8 cellular contexts compared by ENCODE assay signal in the genomic region with DNA sequence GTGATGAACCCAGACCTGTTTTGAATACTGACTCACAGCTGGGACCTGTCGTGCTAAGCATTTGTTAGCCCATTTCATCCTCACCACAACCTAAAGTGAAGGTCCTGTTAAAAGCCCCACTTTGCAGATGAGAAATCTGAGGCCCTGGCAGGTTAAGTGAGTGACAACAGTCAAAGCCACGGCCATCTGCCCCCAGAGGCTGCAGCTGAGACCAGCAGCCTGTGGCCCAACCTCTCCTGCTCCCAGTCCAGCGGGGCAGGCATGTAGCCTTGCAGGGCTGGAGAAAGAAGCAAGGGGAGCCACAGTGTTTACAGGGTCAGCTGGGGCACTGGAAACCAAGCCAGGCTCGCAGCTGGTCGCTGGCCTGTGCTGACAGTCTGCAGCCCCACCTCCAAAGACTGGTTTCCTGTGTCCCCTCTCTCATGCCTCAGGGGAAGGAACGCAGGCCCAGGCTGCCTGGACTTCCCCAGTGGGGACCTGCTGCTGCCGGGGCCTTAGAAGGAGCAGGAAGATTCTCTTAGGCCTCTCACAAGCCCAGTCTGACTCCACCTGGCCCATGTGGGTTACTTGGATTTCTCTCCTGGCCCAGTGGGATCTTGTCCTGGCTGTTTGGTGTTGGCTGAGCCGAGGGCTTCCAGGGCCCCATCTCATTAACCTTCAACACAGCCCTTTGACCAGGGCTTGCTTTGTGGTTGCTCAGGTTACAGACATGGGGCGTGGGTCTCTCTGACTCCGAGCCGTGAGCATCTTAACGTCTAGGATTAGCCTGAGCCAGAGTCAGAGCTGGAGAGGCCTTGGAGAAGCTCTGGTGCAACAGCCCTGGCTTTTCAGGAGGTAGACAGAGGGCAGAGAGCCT. TPM values are rescaled to one million over a fixed set of nuclear protein-coding genes. Genes with fewer than 3 reads are reported as not detected.
DNase-seq lines count a peak whose midpoint lies in the region; ATAC-seq, FAIRE-seq and TF ChIP-seq lines count a peak whose summit lies in the region.

No MANE protein-coding gene starts in this region.

- SMC1A ChIA-PET in GM12878 (lab: Charles Lee; ENCODE audit: uncharacterized antibody, unreplicated experiment), result interaction anchor here (0.6 to 13.6 kb wide), 13 partner anchors 9 to 438 kb away, joined by 3 to 351 read pairs (median 9); a partner anchor contains a TSS

- in situ Hi-C loops in GM12878 (cut with MboI), result no loop called here

- FAIRE-seq in GM12878 (lab: Jason Lieb, UNC), result no peak

- ATAC-seq in CD4-positive, CD25-positive, alpha-beta regulatory T cell (ENCODE audit: low read depth in 2 of 2), result peak; percentile 12
- ATAC-seq in GM19395 (IDR thresholded peaks at IDR 0.05; ENCODE audit: unreplicated experiment), result peak; percentile 40
- peak; percentile 63 for ATAC-seq in GM12878

- H2AFZ ChIP-seq in GM12878 (ENCODE audit: control insufficient read depth, low read depth, low read length), result no peak overlapping the region

- peak overlapping the region; percentile 91 for H3K9ac ChIP-seq in GM12878 (ENCODE audit: control insufficient read depth, insufficient read depth, low read length)

- peak in 1 of 3 donors; percentile 55 for DNase-seq in CD4-positive, CD25-positive, alpha-beta regulatory T cell
- DNase-seq in NAMALWA (ENCODE audit: low spot score) (peak; percentile 74), GM12878 (ENCODE audit: low read depth, low spot score) (no peak), medulla oblongata (ENCODE audit: extremely low spot score) (peak; percentile 46), ureter (ENCODE audit: low spot score) (peak; percentile 48), NCI-H1105 treated with DMSO at 0.1 percent for 48 hours (lab: John Stamatoyannopoulos, UW) (no peak), RWPE1 (ENCODE audit: low spot score) (no peak)

- 0 out of 2 replicates have a peak, but pooled peaks have one; percentile 18 for TF ChIP-seq RAD21 in GM12878 (IDR thresholded peaks at IDR 0.05; ENCODE audit: insufficient read depth, low read depth, low read length)

- H3K27me3 ChIP-seq in CD4-positive, CD25-positive, alpha-beta regulatory T cell (ENCODE audit: control insufficient read depth, insufficient read depth, low read length), result no peaks in the 10 kb centered on the region
- H3K27me3 ChIP-seq in GM12878 (replicated peaks in 1 of 2; ENCODE audit: control insufficient read depth in 2 of 2, insufficient read depth in 2 of 2, low read length in 1 of 2), result no peaks in the 10 kb centered on the region

- intact Hi-C loops in GM12878 (cut with micrococcal nuclease; ENCODE audit: unreplicated experiment), result loop anchor here (1.0 to 5.0 kb wide), 4 partner anchors 20 to 790 kb away; a partner anchor contains a TSS

- peaks cover 6% of the 10 kb centered on the region for H3K36me3 Mint-ChIP-seq in CD4-positive, CD25-positive, alpha-beta regulatory T cell

- H3K9me3 ChIP-seq in CD4-positive, CD25-positive, alpha-beta regulatory T cell (ENCODE audit: control insufficient read depth in 2 of 2, low read length in 2 of 2), result no peaks in the 10 kb centered on the region
- no peaks in the 10 kb centered on the region; the same call in 2 of the 3 replicates for H3K9me3 ChIP-seq in GM12878 (replicated peaks; ENCODE audit: control insufficient read depth, insufficient read depth, low read length)

- peak; percentile 47 for TF ChIP-seq POLR2A in GM12878 (IDR thresholded peaks at IDR 0.05; ENCODE audit: low read depth, low read length)

- peak overlapping the region; percentile 85 for H3K27ac ChIP-seq in CD4-positive, CD25-positive, alpha-beta regulatory T cell (ENCODE audit: insufficient read depth, low read length, poor library complexity, severe bottlenecking)
- H3K27ac ChIP-seq in GM12878 (ENCODE audit: control insufficient read depth, insufficient read depth) (peak overlapping the region; percentile 93), RWPE1 (no peak overlapping the region)

- peaks cover 0 to 61% (median 31%) of the 10 kb centered on the region in 4 donors for H3K4me1 Mint-ChIP-seq in CD4-positive, CD25-positive, alpha-beta regulatory T cell

- BruUV-seq in GM12878 (replicated peaks; lab: Mats Ljungman, UMichigan), result no TSS peak

- CTCF ChIA-PET in GM12878 (lab: Yijun Ruan, JAX) (interaction anchor here (0.6 to 6.2 kb wide), 16 partner anchors 7 to 373 kb away, joined by 3 to 68 read pairs (median 10); a partner anchor contains a TSS), RWPE1 (lab: Yijun Ruan, JAX) (interaction anchor here (1.2 kb wide), 1 partner anchor 190 kb away, joined by 3 read pairs; a partner anchor contains a TSS)

- RAD21 ChIA-PET in GM12878 (lab: Charles Lee; ENCODE audit: unreplicated experiment), result interaction anchor here (0.7 to 13.5 kb wide), 13 partner anchors 8 to 192 kb away, joined by 3 to 361 read pairs (median 11); a partner anchor contains a TSS

- H3K4me2 ChIP-seq in GM12878 (ENCODE audit: control insufficient read depth, insufficient read depth), result peak overlapping the region; percentile 98

- peaks cover 0 to under 1% (median 0%) of the 10 kb centered on the region in 7 donors for H3K9me3 Mint-ChIP-seq in CD4-positive, CD25-positive, alpha-beta regulatory T cell

- H3K4me1 ChIP-seq in CD4-positive, CD25-positive, alpha-beta regulatory T cell (ENCODE audit: control insufficient read depth, insufficient read depth, low read length, poor library complexity, severe bottlenecking), result peaks cover 60% of the 10 kb centered on the region
- H3K4me1 ChIP-seq in GM12878 (ENCODE audit: control insufficient read depth, insufficient read depth, low read length), result peaks cover 42% of the 10 kb centered on the region

- H3K4me3 Mint-ChIP-seq in CD4-positive, CD25-positive, alpha-beta regulatory T cell, result peak overlapping the region; percentile 87 to 97 (median 96)

- peak overlapping the region; percentile 98 for H3K4me3 ChIP-seq in CD4-positive, CD25-positive, alpha-beta regulatory T cell (ENCODE audit: low read depth, low read length)
- peak overlapping the region; percentile 94 for H3K4me3 ChIP-seq in GM12878

- H4K20me1 ChIP-seq in GM12878 (ENCODE audit: control insufficient read depth, insufficient read depth), result peaks cover 3% of the 10 kb centered on the region; the same call in 1 of the 2 replicates

- POLR2A ChIA-PET in GM12878 (lab: Charles Lee) (interaction anchor here (0.5 to 9.6 kb wide), 14 partner anchors 9 to 466 kb away, joined by 3 to 271 read pairs (median 6); a partner anchor contains a TSS), RWPE1 (lab: Yijun Ruan, JAX; ENCODE audit: low non-redundant PET) (no interaction called here)

- no peak for TF ChIP-seq EP300 in GM12878 (IDR thresholded peaks at IDR 0.05; ENCODE audit: borderline replicate concordance in 1 of 2, control insufficient read depth in 1 of 2, low read depth in 2 of 2, low read length in 2 of 2)

- WGBS in GM12878 (ENCODE audit: insufficient coverage, insufficient replicate concordance, low lambda C conversion rate, missing lambda C conversion rate), result 0% methylated on average over 12 of the region's 12 CpGs

- H3K27ac Mint-ChIP-seq in CD4-positive, CD25-positive, alpha-beta regulatory T cell, result peak overlapping the region; percentile 96 to 97 (median 97)

- H3K36me3 ChIP-seq in CD4-positive, CD25-positive, alpha-beta regulatory T cell (ENCODE audit: control insufficient read depth, insufficient read depth, low read length), result peaks cover 22% of the 10 kb centered on the region
- peaks cover 4 to 14% of the 10 kb centered on the region in 2 experiments for H3K36me3 ChIP-seq in GM12878 (ENCODE audit: control insufficient read depth in 2 of 2, insufficient read depth in 2 of 2, low read length in 1 of 2)

- H3K27me3 Mint-ChIP-seq in CD4-positive, CD25-positive, alpha-beta regulatory T cell, result no peaks in the 10 kb centered on the region

- H3K79me2 ChIP-seq in GM12878 (ENCODE audit: control insufficient read depth, insufficient read depth, low read length), result peaks cover 70% of the 10 kb centered on the region

- TF ChIP-seq CTCF in GM12878 (IDR thresholded peaks at IDR 0.05 in 2 of 3, conservative IDR thresholded peaks at IDR 0.05 in 1 of 3; ENCODE audit: control insufficient read depth in 2 of 3, extremely low read depth in 1 of 3, insufficient read depth in 1 of 3, low read depth in 3 of 3, low read length in 3 of 3) (peak; percentile 44 to 69 (median 53)), RWPE1 (conservative IDR thresholded peaks at IDR 0.05; ENCODE audit: low read depth) (no peak)

RNA-seq across cellular contexts. Expression of a gene that starts 1.7 kb away (rescaled TPM):
- total RNA-seq in CD4-positive, CD25-positive, alpha-beta regulatory T cell, result 278 TPM
- polyA plus RNA-seq in CD4-positive, CD25-positive, alpha-beta regulatory T cell, result 10 to 100 TPM; 56.9 to 79.8 (median 69.0) TPM
- 345 and 366 TPM in 2 replicates for total RNA-seq in GM12878 (2013; cell fraction: nucleolus; rRNA removed)
- total RNA-seq in GM12878 (2014; rRNA removed) (66.2 and 89.5 TPM in 2 replicates), GM12878 (2014; rRNA removed; fragmentation: Illumina TruSeq; extraction: Trizol) (64.9 and 74.6 TPM in 2 replicates), GM12878 (2021) (126 and 139 TPM in 2 replicates), ureter (43.4 TPM)
- polyA plus RNA-seq in GM12878 (2011; ENCODE audit: low read depth), result 51.0 TPM
- polyA plus RNA-seq in GM12878 (2011; rRNA removed) (24.3 and 43.0 TPM in 2 replicates), GM12878 (2014; fragmentation: Illumina TruSeq; extraction: Trizol) (78.1 and 101 TPM in 2 replicates), GM12878 (2014; fragmentation: Nextera tagmentation; extraction: Ambion mirVana) (10 to 100 TPM; 11.8 to 19.4 TPM), GM12878 (2014; rRNA removed) (88.1 and 102 TPM in 2 replicates), GM12878 (2016; fragmentation: Nextera tagmentation; extraction: Ambion mirVana) (100 to 1,000 TPM; 101 to 104 TPM)
- 39.4 and 45.6 TPM in 2 replicates for polyA plus RNA-seq in GM12878 (2011; cell fraction: cytosol; rRNA removed)
- 143 and 184 TPM in 2 replicates for polyA plus RNA-seq in GM12878 (2011; cell fraction: nucleus; rRNA removed)
- polyA plus RNA-seq in GM12878 (2012), result 79.5 and 83.6 TPM in 2 replicates
- polyA minus RNA-seq in GM12878 (2011; rRNA and poly(A)+ RNA removed), result 142 and 157 TPM in 2 replicates
- polyA minus RNA-seq in GM12878 (2011; cell fraction: cytosol; rRNA and poly(A)+ RNA removed), result 40.2 and 55.8 TPM in 2 replicates
- polyA minus RNA-seq in GM12878 (2011; cell fraction: nucleus; rRNA and poly(A)+ RNA removed), result 114 and 175 TPM in 2 replicates

RNA-seq across cellular contexts. Expression of a gene that starts 29.3 kb away (rescaled TPM):
- total RNA-seq in CD4-positive, CD25-positive, alpha-beta regulatory T cell, result not detected
- not detected for polyA plus RNA-seq in CD4-positive, CD25-positive, alpha-beta regulatory T cell
- not detected in 2 replicates for total RNA-seq in GM12878 (2013; cell fraction: nucleolus; rRNA removed)
- total RNA-seq in GM12878 (2014; rRNA removed), result not detected in 2 replicates
- total RNA-seq in GM12878 (2014; rRNA removed; fragmentation: Illumina TruSeq; extraction: Trizol), result not detected in 2 replicates
- total RNA-seq in GM12878 (2021), result not detected in 2 replicates
- polyA plus RNA-seq in GM12878 (2011; ENCODE audit: low read depth), result not detected
- polyA plus RNA-seq in GM12878 (2011; rRNA removed), result not detected in 2 replicates
- polyA plus RNA-seq in GM12878 (2011; cell fraction: cytosol; rRNA removed), result not detected in 2 replicates
- not detected in 2 replicates for polyA plus RNA-seq in GM12878 (2011; cell fraction: nucleus; rRNA removed)
- polyA plus RNA-seq in GM12878 (2012), result not detected in 2 replicates
- not detected in 2 replicates for polyA plus RNA-seq in GM12878 (2014; fragmentation: Illumina TruSeq; extraction: Trizol)
- polyA plus RNA-seq in GM12878 (2014; fragmentation: Nextera tagmentation; extraction: Ambion mirVana), result not detected
- polyA plus RNA-seq in GM12878 (2014; rRNA removed), result not detected in 2 replicates
- not detected for polyA plus RNA-seq in GM12878 (2016; fragmentation: Nextera tagmentation; extraction: Ambion mirVana)
- not detected in 2 replicates for polyA minus RNA-seq in GM12878 (2011; rRNA and poly(A)+ RNA removed)
- not detected in 2 replicates for polyA minus RNA-seq in GM12878 (2011; cell fraction: cytosol; rRNA and poly(A)+ RNA removed)
- polyA minus RNA-seq in GM12878 (2011; cell fraction: nucleus; rRNA and poly(A)+ RNA removed), result not detected in 2 replicates
- total RNA-seq in ureter, result not detected

RNA-seq across cellular contexts. Expression of a gene that starts 48.8 kb away (rescaled TPM):
- total RNA-seq in CD4-positive, CD25-positive, alpha-beta regulatory T cell, result not detected
- polyA plus RNA-seq in CD4-positive, CD25-positive, alpha-beta regulatory T cell, result under 1 TPM in 1 of 4 donors, not detected in 3; 0.21 TPM
- total RNA-seq in GM12878 (2013; cell fraction: nucleolus; rRNA removed), result 0.47 and 1.4 TPM in 2 replicates
- total RNA-seq in GM12878 (2014; rRNA removed) (not detected in 2 replicates), GM12878 (2014; rRNA removed; fragmentation: Illumina TruSeq; extraction: Trizol) (not detected in 2 replicates), GM12878 (2021) (not detected in 2 replicates), ureter (8.1 TPM)
- polyA plus RNA-seq in GM12878 (2011; ENCODE audit: low read depth), result not detected
- polyA plus RNA-seq in GM12878 (2011; rRNA removed) (0.12 TPM in 2 replicates), GM12878 (2014; fragmentation: Illumina TruSeq; extraction: Trizol) (not detected in 2 replicates), GM12878 (2014; fragmentation: Nextera tagmentation; extraction: Ambion mirVana) (not detected), GM12878 (2014; rRNA removed) (not detected in 2 replicates), GM12878 (2016; fragmentation: Nextera tagmentation; extraction: Ambion mirVana) (not detected)
- polyA plus RNA-seq in GM12878 (2011; cell fraction: cytosol; rRNA removed), result 0.12 and 0.15 TPM in 2 replicates
- polyA plus RNA-seq in GM12878 (2011; cell fraction: nucleus; rRNA removed), result 0.27 and 0.83 TPM in 2 replicates
- 0.25 TPM in 1 of 2 replicates, not detected in the other for polyA plus RNA-seq in GM12878 (2012)
- 0.10 and 1.7 TPM in 2 replicates for polyA minus RNA-seq in GM12878 (2011; rRNA and poly(A)+ RNA removed)
- not detected in 2 replicates for polyA minus RNA-seq in GM12878 (2011; cell fraction: cytosol; rRNA and poly(A)+ RNA removed)
- not detected in 2 replicates for polyA minus RNA-seq in GM12878 (2011; cell fraction: nucleus; rRNA and poly(A)+ RNA removed)

Comparison
In these comparisons a context has a peak if more than half of its experiments do, and no peak if none do; other contexts are left out.
1. ATAC-seq: peak in every context shown above with its lines; median percentile 63 in GM12878; 40 in GM19395; 12 in CD4-positive, CD25-positive, alpha-beta regulatory T cell.
2. DNase-seq: peak in NAMALWA (single experiment), medulla oblongata (single experiment) and ureter (single experiment); none in GM12878 (single experiment), NCI-H1105 treated with DMSO at 0.1 percent for 48 hours (single experiment) and RWPE1 (single experiment).